11 cellular contexts compared by ENCODE assay signal in genomic region chr3:32297366-32297765, GRCh38. TPM values are rescaled to one million over a fixed set of nuclear protein-coding genes. Genes with fewer than 3 reads are reported as not detected.
DNase-seq lines count a peak whose midpoint lies in the region; ATAC-seq and TF ChIP-seq lines count a peak whose summit lies in the region.
"Had no signal": no experiment of that assay in that cellular context is flagged by ENCODE, and none has a peak within 500 bp of the region (broad histone marks: within the 10 kb centered on the region; RNA-seq: fewer than 3 reads in every experiment).

No MANE protein-coding gene starts in this region.

- POLR2A ChIA-PET in activated CD8-positive, alpha-beta T cell treated with anti-CD3 and anti-CD28 coated beads, Interleukin-2, amount 10 ng/mL, durations not matched to agents 7 days and 5 days (lab: Charles Lee), result no interaction called here
- POLR2A ChIA-PET in activated naive CD8-positive, alpha-beta T cell treated with anti-CD3 and anti-CD28 coated beads, Interleukin-2, amount 10 ng/mL, durations not matched to agents 7 days and 5 days (lab: Charles Lee), result interaction anchor here (0.6 kb wide), 2 partner anchors 130 to 170 kb away, joined by 4 read pairs; no protein-coding TSS in a partner anchor

- ATAC-seq in activated CD8-positive, alpha-beta T cell treated with anti-CD3 and anti-CD28 coated beads, Interleukin-2, amount 10 ng/mL, durations not matched to agents 7 days and 5 days, result peak; percentile 48
- peak; percentile 50 for ATAC-seq in activated naive CD8-positive, alpha-beta T cell treated with anti-CD3 and anti-CD28 coated beads, Interleukin-2, amount 10 ng/mL, durations not matched to agents 7 days and 5 days (ENCODE audit: low read depth)

- TF ChIP-seq CTCF in chondrocyte (IDR thresholded peaks at IDR 0.05), result no peak

- CTCF ChIA-PET in activated CD8-positive, alpha-beta T cell treated with anti-CD3 and anti-CD28 coated beads, Interleukin-2, amount 10 ng/mL, durations not matched to agents 7 days and 5 days (lab: Charles Lee), result interaction anchor here (0.6 to 6.6 kb wide), 22 partner anchors 10 to 1252 kb away, joined by 3 to 68 read pairs (median 4); no protein-coding TSS in a partner anchor

- H3K36me3 Mint-ChIP-seq in T-helper 1 cell treated with Interleukin-12 subunit alpha and Interleukin-12 subunit beta and Interleukin-4 antibody, amounts not matched to agents 30 μg/mL and 1 μg/mL, for 36 hours (ENCODE audit: low read depth), result peaks cover 4% of the 10 kb centered on the region
- H3K36me3 Mint-ChIP-seq in activated CD8-positive, alpha-beta T cell treated with anti-CD3 and anti-CD28 coated beads, Interleukin-2, amount 10 ng/mL, durations not matched to agents 7 days and 5 days (ENCODE audit: low read depth), result no peaks in the 10 kb centered on the region
- no peaks in the 10 kb centered on the region for H3K36me3 Mint-ChIP-seq in activated naive CD8-positive, alpha-beta T cell treated with anti-CD3 and anti-CD28 coated beads, Interleukin-2, amount 10 ng/mL, durations not matched to agents 7 days and 5 days
- H3K36me3 Mint-ChIP-seq in chondrocyte (ENCODE audit: low read depth), result no peaks in the 10 kb centered on the region
- H3K36me3 Mint-ChIP-seq: immature natural killer cell had no signal

- peaks cover 47% of the 10 kb centered on the region for H3K4me1 Mint-ChIP-seq in T-helper 1 cell treated with Interleukin-12 subunit alpha and Interleukin-12 subunit beta and Interleukin-4 antibody, amounts not matched to agents 30 μg/mL and 1 μg/mL, for 36 hours (ENCODE audit: low read depth)
- peaks cover 20% of the 10 kb centered on the region for H3K4me1 Mint-ChIP-seq in activated CD8-positive, alpha-beta T cell treated with anti-CD3 and anti-CD28 coated beads, Interleukin-2, amount 10 ng/mL, durations not matched to agents 7 days and 5 days (ENCODE audit: low read depth)
- H3K4me1 Mint-ChIP-seq in activated naive CD8-positive, alpha-beta T cell treated with anti-CD3 and anti-CD28 coated beads, Interleukin-2, amount 10 ng/mL, durations not matched to agents 7 days and 5 days, result peaks cover 16% of the 10 kb centered on the region
- peaks cover 5% of the 10 kb centered on the region for H3K4me1 Mint-ChIP-seq in chondrocyte (ENCODE audit: low read depth)

- H3K27me3 Mint-ChIP-seq in T-helper 1 cell treated with Interleukin-12 subunit alpha and Interleukin-12 subunit beta and Interleukin-4 antibody, amounts not matched to agents 30 μg/mL and 1 μg/mL, for 36 hours (ENCODE audit: low read depth), result no peaks in the 10 kb centered on the region
- no peaks in the 10 kb centered on the region for H3K27me3 Mint-ChIP-seq in activated CD8-positive, alpha-beta T cell treated with anti-CD3 and anti-CD28 coated beads, Interleukin-2, amount 10 ng/mL, durations not matched to agents 7 days and 5 days (ENCODE audit: low read depth)
- no peaks in the 10 kb centered on the region for H3K27me3 Mint-ChIP-seq in activated naive CD8-positive, alpha-beta T cell treated with anti-CD3 and anti-CD28 coated beads, Interleukin-2, amount 10 ng/mL, durations not matched to agents 7 days and 5 days
- no peaks in the 10 kb centered on the region for H3K27me3 Mint-ChIP-seq in chondrocyte (ENCODE audit: low read depth)
- H3K27me3 Mint-ChIP-seq: dendritic cell treated with granulocyte-macrophage colony-stimulating factor and Interleukin-4, amounts not matched to agents 40 ng/mL and 50 ng/mL, for 4 days had no signal

- peak overlapping the region; percentile 51 for H3K4me3 Mint-ChIP-seq in T-helper 1 cell treated with Interleukin-12 subunit alpha and Interleukin-12 subunit beta and Interleukin-4 antibody, amounts not matched to agents 30 μg/mL and 1 μg/mL, for 36 hours
- no peak overlapping the region for H3K4me3 Mint-ChIP-seq in activated CD8-positive, alpha-beta T cell treated with anti-CD3 and anti-CD28 coated beads, Interleukin-2, amount 10 ng/mL, durations not matched to agents 7 days and 5 days
- no peak overlapping the region for H3K4me3 Mint-ChIP-seq in activated naive CD8-positive, alpha-beta T cell treated with anti-CD3 and anti-CD28 coated beads, Interleukin-2, amount 10 ng/mL, durations not matched to agents 7 days and 5 days
- no peak overlapping the region for H3K4me3 Mint-ChIP-seq in chondrocyte (ENCODE audit: unreplicated experiment)
- H3K4me3 Mint-ChIP-seq: dendritic cell treated with granulocyte-macrophage colony-stimulating factor and Interleukin-4, amounts not matched to agents 40 ng/mL and 50 ng/mL, for 4 days; immature natural killer cell had no signal

- no peak for DNase-seq in activated CD8-positive, alpha-beta T cell treated with anti-CD3 and anti-CD28 coated beads, Interleukin-2, amount 10 ng/mL, durations not matched to agents 7 days and 5 days
- no peak for DNase-seq in activated naive CD8-positive, alpha-beta T cell treated with anti-CD3 and anti-CD28 coated beads, Interleukin-2, amount 10 ng/mL, durations not matched to agents 7 days and 5 days
- DNase-seq in stimulated activated CD4-positive, alpha-beta T cell treated with anti-CD3 and anti-CD28 coated beads, TNF-alpha, amount 100 ng/mL, for 1 hour (ENCODE audit: low read depth in 3 of 3, low spot score in 1 of 3), result peak in 2 of 3 donors; percentile 36 to 46
- DNase-seq in chondrocyte (ENCODE audit: low spot score) (no peak), globus pallidus (ENCODE audit: low spot score) (no peak), HT-29 (ENCODE audit: low spot score) (no peak), LoVo (ENCODE audit: low spot score) (no peak)

- peak overlapping the region; percentile 67 for H3K27ac Mint-ChIP-seq in T-helper 1 cell treated with Interleukin-12 subunit alpha and Interleukin-12 subunit beta and Interleukin-4 antibody, amounts not matched to agents 30 μg/mL and 1 μg/mL, for 36 hours
- H3K27ac Mint-ChIP-seq in activated CD8-positive, alpha-beta T cell treated with anti-CD3 and anti-CD28 coated beads, Interleukin-2, amount 10 ng/mL, durations not matched to agents 7 days and 5 days, result peak overlapping the region; percentile 46
- H3K27ac Mint-ChIP-seq in activated naive CD8-positive, alpha-beta T cell treated with anti-CD3 and anti-CD28 coated beads, Interleukin-2, amount 10 ng/mL, durations not matched to agents 7 days and 5 days, result peak overlapping the region; percentile 73
- H3K27ac Mint-ChIP-seq in chondrocyte (ENCODE audit: unreplicated experiment), result no peak overlapping the region
- H3K27ac Mint-ChIP-seq: dendritic cell treated with granulocyte-macrophage colony-stimulating factor and Interleukin-4, amounts not matched to agents 40 ng/mL and 50 ng/mL, for 4 days; immature natural killer cell had no signal

- no peaks in the 10 kb centered on the region for H3K9me3 Mint-ChIP-seq in T-helper 1 cell treated with Interleukin-12 subunit alpha and Interleukin-12 subunit beta and Interleukin-4 antibody, amounts not matched to agents 30 μg/mL and 1 μg/mL, for 36 hours
- no peaks in the 10 kb centered on the region for H3K9me3 Mint-ChIP-seq in activated CD8-positive, alpha-beta T cell treated with anti-CD3 and anti-CD28 coated beads, Interleukin-2, amount 10 ng/mL, durations not matched to agents 7 days and 5 days (ENCODE audit: insufficient read depth)
- no peaks in the 10 kb centered on the region for H3K9me3 Mint-ChIP-seq in activated naive CD8-positive, alpha-beta T cell treated with anti-CD3 and anti-CD28 coated beads, Interleukin-2, amount 10 ng/mL, durations not matched to agents 7 days and 5 days
- no peaks in the 10 kb centered on the region for H3K9me3 Mint-ChIP-seq in chondrocyte (ENCODE audit: low read depth)
- H3K9me3 Mint-ChIP-seq: dendritic cell treated with granulocyte-macrophage colony-stimulating factor and Interleukin-4, amounts not matched to agents 40 ng/mL and 50 ng/mL, for 4 days; immature natural killer cell had no signal

RNA-seq across cellular contexts. Expression of gene CMTM8, which starts 58.9 kb away (rescaled TPM):
- total RNA-seq in activated CD8-positive, alpha-beta T cell treated with anti-CD3 and anti-CD28 coated beads, Interleukin-2, amount 10 ng/mL, durations not matched to agents 7 days and 5 days, result 1 to 10 TPM; 2.1 TPM
- 1 to 10 TPM; 2.6 to 2.7 TPM for total RNA-seq in activated naive CD8-positive, alpha-beta T cell treated with anti-CD3 and anti-CD28 coated beads, Interleukin-2, amount 10 ng/mL, durations not matched to agents 7 days and 5 days
- 2.3 to 3.7 TPM (median 2.5 TPM) in 3 replicates for total RNA-seq in chondrocyte
- total RNA-seq in HT-29 (2014; rRNA removed; shearing (Covaris generic)), result 8.6 and 9.0 TPM in 2 replicates
- total RNA-seq: fibroblast of villous mesenchyme had no signal

Comparison
In these comparisons a context has a peak if more than half of its experiments do, and no peak if none do; other contexts are left out.
1. DNase-seq: peak in stimulated activated CD4-positive, alpha-beta T cell treated with anti-CD3 and anti-CD28 coated beads, TNF-alpha, amount 100 ng/mL, for 1 hour (2 of 3); none in activated CD8-positive, alpha-beta T cell treated with anti-CD3 and anti-CD28 coated beads, Interleukin-2, amount 10 ng/mL, durations not matched to agents 7 days and 5 days (single experiment), activated naive CD8-positive, alpha-beta T cell treated with anti-CD3 and anti-CD28 coated beads, Interleukin-2, amount 10 ng/mL, durations not matched to agents 7 days and 5 days (single experiment), chondrocyte (single experiment), globus pallidus (single experiment), HT-29 (single experiment) and LoVo (single experiment).